Comparison of ENCODE assay signal across 1 cellular context in the genomic region with DNA sequence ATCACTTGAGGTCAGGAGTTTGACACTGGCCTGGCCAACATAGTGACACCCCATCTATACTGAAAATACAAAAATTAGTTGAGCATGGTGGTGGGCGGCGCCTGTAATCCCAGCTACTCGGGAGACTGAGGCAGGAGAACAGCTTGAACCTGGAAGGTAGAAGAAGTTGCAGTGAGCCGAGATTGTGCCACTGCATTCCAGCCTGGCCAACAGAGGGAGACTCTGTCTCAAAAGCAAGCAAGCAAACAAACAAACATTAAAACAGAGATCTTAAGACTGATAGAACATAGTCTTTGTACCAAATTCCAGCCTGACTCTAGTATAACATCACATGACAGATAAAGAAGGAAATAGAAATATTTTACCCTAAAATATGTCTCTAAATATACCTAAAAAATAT.
TF ChIP-seq lines count a peak whose summit lies in the region.

No MANE protein-coding gene starts in this region.

TF ChIP-seq in liver, 16 proteins besides CTCF, POLR2A, EP300 and RAD21 (continued from another document):
- TF ChIP-seq ZBTB33 (IDR thresholded peaks at IDR 0.05), result no peak
- TF ChIP-seq YY1 (IDR thresholded peaks at IDR 0.05), result no peak
- TF ChIP-seq REST (IDR thresholded peaks at IDR 0.05), result no peak
- TF ChIP-seq HNF4A (conservative IDR thresholded peaks at IDR 0.05), result no peak
- no peak for TF ChIP-seq SP1 (IDR thresholded peaks at IDR 0.05)
